ENCODE assay signal across 2 cellular contexts in the genomic region with DNA sequence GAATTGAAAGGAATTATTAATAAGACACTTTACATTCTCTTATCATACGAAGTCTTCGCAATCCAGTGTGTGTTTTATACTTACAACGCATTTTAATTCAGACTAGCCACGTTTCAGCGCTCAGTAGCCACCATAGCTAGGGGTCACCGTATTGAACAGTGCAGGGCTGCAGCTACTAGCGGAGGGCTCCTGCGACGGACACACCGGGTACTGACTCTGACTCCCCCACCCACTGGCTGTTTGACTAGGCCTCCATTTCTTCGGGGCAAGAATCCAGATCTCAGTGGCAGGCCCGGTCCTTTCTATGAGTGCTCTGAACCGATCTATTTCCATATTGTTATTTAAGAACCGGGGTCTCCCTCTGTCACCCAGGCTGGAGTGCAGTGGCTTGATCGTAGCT.
TF ChIP-seq lines count a peak whose summit lies in the region.

No MANE protein-coding gene starts in this region.

TF ChIP-seq in WTC11, 78 proteins besides CTCF, POLR2A, EP300 and RAD21:
- TF ChIP-seq MXD4 (CRISPR knock-in tag; IDR thresholded peaks at IDR 0.05; ENCODE audit: borderline replicate concordance) (no peak), SP1 (CRISPR knock-in tag; conservative IDR thresholded peaks at IDR 0.05) (no peak), JUN (CRISPR knock-in tag; IDR thresholded peaks at IDR 0.05) (no peak), ZNF121 (CRISPR knock-in tag; IDR thresholded peaks at IDR 0.05) (0 out of 2 replicates have a peak, but pooled peaks have one; percentile 15), NFYB (CRISPR knock-in tag; conservative IDR thresholded peaks at IDR 0.05; ENCODE audit: low read depth) (0 out of 2 replicates have a peak, but pooled peaks have one; percentile 10)

TF ChIP-seq in H1, 55 proteins besides CTCF, POLR2A, EP300 and RAD21:
- no peak for TF ChIP-seq CHD7 (IDR thresholded peaks at IDR 0.05; ENCODE audit: insufficient replicate concordance, low read length)
- TF ChIP-seq NRF1 (IDR thresholded peaks at IDR 0.05; ENCODE audit: low read depth, low read length) = no peak
- no peak for TF ChIP-seq SAP30 (IDR thresholded peaks at IDR 0.05; ENCODE audit: insufficient read depth, insufficient replicate concordance, low read length)
- no peak for TF ChIP-seq SUZ12 (IDR thresholded peaks at IDR 0.05; ENCODE audit: low read length)
- TF ChIP-seq, protein P1, sequence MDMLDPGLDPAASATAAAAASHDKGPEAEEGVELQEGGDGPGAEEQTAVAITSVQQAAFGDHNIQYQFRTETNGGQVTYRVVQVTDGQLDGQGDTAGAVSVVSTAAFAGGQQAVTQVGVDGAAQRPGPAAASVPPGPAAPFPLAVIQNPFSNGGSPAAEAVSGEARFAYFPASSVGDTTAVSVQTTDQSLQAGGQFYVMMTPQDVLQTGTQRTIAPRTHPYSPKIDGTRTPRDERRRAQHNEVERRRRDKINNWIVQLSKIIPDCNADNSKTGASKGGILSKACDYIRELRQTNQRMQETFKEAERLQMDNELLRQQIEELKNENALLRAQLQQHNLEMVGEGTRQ (IDR thresholded peaks at IDR 0.05; ENCODE audit: low read length) = no peak
- no peak for TF ChIP-seq GABPA (IDR thresholded peaks at IDR 0.05; ENCODE audit: borderline replicate concordance, insufficient read depth, low read length)
- no peak for TF ChIP-seq TEAD4 (IDR thresholded peaks at IDR 0.05; ENCODE audit: low read depth, low read length)
